ENCODE assay signal across 1 cellular context in the genomic region with DNA sequence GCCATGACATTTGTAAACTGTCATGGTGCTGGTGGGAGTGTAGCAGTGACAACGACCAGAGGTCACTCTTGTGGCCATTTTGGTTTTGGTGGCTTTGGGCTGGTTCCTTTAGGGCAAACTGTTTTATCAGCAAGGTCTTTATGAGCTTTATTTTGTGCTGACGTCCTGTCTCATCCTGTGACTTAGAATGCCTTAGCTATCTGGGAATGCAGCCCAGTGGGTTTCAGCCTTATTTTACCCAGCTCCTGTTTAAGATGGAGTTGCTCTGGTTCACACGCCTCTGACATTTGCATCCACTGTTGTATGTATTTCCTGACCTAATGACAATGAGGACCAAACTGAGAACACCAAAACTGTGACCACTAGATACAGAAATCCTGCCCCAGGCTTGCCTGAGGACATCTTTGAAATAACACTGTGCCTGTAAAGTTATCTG.
TF ChIP-seq lines count a peak whose summit lies in the region.

No MANE protein-coding gene starts in this region.

TF ChIP-seq in WTC11, 78 proteins besides CTCF, POLR2A, EP300 and RAD21 (continued from another document):
- TF ChIP-seq, protein P1, sequence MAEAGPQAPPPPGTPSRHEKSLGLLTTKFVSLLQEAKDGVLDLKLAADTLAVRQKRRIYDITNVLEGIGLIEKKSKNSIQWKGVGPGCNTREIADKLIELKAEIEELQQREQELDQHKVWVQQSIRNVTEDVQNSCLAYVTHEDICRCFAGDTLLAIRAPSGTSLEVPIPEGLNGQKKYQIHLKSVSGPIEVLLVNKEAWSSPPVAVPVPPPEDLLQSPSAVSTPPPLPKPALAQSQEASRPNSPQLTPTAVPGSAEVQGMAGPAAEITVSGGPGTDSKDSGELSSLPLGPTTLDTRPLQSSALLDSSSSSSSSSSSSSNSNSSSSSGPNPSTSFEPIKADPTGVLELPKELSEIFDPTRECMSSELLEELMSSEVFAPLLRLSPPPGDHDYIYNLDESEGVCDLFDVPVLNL (CRISPR knock-in tag; IDR thresholded peaks at IDR 0.05; ENCODE audit: borderline replicate concordance, low read depth) = no peak
- no peak for TF ChIP-seq ZNF396 (CRISPR knock-in tag; IDR thresholded peaks at IDR 0.05; ENCODE audit: borderline replicate concordance)
- TF ChIP-seq, protein P2, sequence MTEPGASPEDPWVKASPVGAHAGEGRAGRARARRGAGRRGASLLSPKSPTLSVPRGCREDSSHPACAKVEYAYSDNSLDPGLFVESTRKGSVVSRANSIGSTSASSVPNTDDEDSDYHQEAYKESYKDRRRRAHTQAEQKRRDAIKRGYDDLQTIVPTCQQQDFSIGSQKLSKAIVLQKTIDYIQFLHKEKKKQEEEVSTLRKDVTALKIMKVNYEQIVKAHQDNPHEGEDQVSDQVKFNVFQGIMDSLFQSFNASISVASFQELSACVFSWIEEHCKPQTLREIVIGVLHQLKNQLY (CRISPR knock-in tag; IDR thresholded peaks at IDR 0.05) = no peak
- TF ChIP-seq ZNF416 (CRISPR knock-in tag; IDR thresholded peaks at IDR 0.05) = no peak
- TF ChIP-seq, protein P3, sequence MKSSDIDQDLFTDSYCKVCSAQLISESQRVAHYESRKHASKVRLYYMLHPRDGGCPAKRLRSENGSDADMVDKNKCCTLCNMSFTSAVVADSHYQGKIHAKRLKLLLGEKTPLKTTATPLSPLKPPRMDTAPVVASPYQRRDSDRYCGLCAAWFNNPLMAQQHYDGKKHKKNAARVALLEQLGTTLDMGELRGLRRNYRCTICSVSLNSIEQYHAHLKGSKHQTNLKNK (CRISPR knock-in tag; IDR thresholded peaks at IDR 0.05) = no peak
- TF ChIP-seq ZNF671 (CRISPR knock-in tag; IDR thresholded peaks at IDR 0.05) = no peak
- TF ChIP-seq ATF1 (CRISPR knock-in tag; IDR thresholded peaks at IDR 0.05) = no peak
- no peak for TF ChIP-seq MYBL2 (CRISPR knock-in tag; IDR thresholded peaks at IDR 0.05)
- TF ChIP-seq, protein P4, sequence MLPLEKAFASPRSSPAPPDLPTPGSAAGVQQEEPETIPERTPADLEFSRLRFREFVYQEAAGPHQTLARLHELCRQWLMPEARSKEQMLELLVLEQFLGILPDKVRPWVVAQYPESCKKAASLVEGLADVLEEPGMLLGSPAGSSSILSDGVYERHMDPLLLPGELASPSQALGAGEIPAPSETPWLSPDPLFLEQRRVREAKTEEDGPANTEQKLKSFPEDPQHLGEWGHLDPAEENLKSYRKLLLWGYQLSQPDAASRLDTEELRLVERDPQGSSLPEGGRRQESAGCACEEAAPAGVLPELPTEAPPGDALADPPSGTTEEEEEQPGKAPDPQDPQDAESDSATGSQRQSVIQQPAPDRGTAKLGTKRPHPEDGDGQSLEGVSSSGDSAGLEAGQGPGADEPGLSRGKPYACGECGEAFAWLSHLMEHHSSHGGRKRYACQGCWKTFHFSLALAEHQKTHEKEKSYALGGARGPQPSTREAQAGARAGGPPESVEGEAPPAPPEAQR (CRISPR knock-in tag; IDR thresholded peaks at IDR 0.05) = no peak
- no peak for TF ChIP-seq GTF2I (CRISPR knock-in tag; conservative IDR thresholded peaks at IDR 0.05)
- TF ChIP-seq RELA (CRISPR knock-in tag; IDR thresholded peaks at IDR 0.05; ENCODE audit: borderline replicate concordance) = no peak
- no peak for TF ChIP-seq GABPB1 (CRISPR knock-in tag; IDR thresholded peaks at IDR 0.05)
- no peak for TF ChIP-seq ZNF219 (CRISPR knock-in tag; IDR thresholded peaks at IDR 0.05; ENCODE audit: borderline replicate concordance)
- TF ChIP-seq SMAD4 (CRISPR knock-in tag; IDR thresholded peaks at IDR 0.05) = no peak
- TF ChIP-seq, protein P5, sequence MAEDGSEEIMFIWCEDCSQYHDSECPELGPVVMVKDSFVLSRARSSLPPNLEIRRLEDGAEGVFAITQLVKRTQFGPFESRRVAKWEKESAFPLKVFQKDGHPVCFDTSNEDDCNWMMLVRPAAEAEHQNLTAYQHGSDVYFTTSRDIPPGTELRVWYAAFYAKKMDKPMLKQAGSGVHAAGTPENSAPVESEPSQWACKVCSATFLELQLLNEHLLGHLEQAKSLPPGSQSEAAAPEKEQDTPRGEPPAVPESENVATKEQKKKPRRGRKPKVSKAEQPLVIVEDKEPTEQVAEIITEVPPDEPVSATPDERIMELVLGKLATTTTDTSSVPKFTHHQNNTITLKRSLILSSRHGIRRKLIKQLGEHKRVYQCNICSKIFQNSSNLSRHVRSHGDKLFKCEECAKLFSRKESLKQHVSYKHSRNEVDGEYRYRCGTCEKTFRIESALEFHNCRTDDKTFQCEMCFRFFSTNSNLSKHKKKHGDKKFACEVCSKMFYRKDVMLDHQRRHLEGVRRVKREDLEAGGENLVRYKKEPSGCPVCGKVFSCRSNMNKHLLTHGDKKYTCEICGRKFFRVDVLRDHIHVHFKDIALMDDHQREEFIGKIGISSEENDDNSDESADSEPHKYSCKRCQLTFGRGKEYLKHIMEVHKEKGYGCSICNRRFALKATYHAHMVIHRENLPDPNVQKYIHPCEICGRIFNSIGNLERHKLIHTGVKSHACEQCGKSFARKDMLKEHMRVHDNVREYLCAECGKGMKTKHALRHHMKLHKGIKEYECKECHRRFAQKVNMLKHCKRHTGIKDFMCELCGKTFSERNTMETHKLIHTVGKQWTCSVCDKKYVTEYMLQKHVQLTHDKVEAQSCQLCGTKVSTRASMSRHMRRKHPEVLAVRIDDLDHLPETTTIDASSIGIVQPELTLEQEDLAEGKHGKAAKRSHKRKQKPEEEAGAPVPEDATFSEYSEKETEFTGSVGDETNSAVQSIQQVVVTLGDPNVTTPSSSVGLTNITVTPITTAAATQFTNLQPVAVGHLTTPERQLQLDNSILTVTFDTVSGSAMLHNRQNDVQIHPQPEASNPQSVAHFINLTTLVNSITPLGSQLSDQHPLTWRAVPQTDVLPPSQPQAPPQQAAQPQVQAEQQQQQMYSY (CRISPR knock-in tag; IDR thresholded peaks at IDR 0.05) = no peak
TF ChIP-seq in WTC11: peak in this region for 0.
